ENCODE assay signal across 8 cellular contexts in the genomic region with DNA sequence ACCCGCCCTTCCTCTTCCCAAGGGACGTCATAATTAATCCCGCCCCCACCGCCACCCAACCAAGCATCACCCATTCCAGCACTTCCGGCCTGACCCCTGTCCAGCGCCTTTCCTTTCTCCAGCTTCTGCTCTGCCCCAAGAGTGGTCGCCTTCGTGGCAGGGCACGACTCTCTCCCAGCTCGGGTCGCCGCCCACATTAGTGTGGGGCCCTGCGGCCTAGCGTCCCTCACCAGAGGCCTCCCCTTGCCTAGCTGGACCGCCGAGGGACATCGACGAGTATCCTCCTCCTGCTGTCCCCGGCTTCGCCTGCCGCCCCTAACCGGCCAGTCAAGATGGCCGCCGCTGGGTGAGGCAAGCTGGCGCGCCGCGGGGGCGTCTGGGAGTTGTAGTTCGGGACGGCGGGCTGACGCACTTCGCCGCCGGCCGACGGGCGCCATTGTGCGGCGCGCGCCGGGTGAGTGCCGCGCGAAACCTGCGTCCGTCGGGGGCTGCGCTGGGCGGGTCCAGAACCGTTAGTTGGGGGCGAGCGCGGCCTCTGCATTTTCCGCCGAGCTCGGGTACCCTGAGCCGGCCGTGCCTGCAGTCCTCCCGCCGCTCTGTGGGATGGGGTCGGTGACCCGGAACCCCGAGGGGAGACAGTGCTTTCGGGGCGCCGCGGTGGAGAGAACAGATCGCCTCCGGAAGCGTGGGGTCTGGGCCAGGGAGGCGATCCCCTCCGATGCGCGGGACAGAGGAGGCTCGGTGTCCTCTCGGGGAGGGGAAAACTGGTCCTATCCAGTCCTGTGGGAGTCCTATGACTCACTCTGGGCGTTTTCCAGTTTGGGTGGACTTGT. TPM values are rescaled to one million over a fixed set of nuclear protein-coding genes. Genes with fewer than 3 reads are reported as not detected.
A peak's percentile ranks its signal among the peaks of the same experiment; 100 is the strongest.
DNase-seq lines count a peak whose midpoint lies in the region; ATAC-seq and TF ChIP-seq lines count a peak whose summit lies in the region.

Gene ZNF274 (plus strand): TSS at position 73 of the 833 bp plus-strand sequence. CDS start 905 bp downstream, outside the sequence.

- H3K9me3 ChIP-seq in SJCRH30 (replicated peaks): peaks cover 27% of the 10 kb centered on the region
- H3K9me3 ChIP-seq in neuron (ENCODE audit: low read length): peaks cover 64% of the 10 kb centered on the region

- peak within 1 kb of the TSS; percentile 97 for H3K27ac ChIP-seq in SJCRH30
- H3K27ac ChIP-seq in foreskin keratinocyte: peak within 1 kb of the TSS; percentile 97

- DNase-seq in ELF-1 (ENCODE audit: low read depth, low spot score): peak; percentile 96
- peak; percentile 60 for DNase-seq in GOT3 (lab: John Stamatoyannopoulos, UW)
- DNase-seq in LNCaP clone FGC (ENCODE audit: low read depth): peak; percentile 87
- DNase-seq in SJCRH30: peak; percentile 93 to 94
- peak; percentile 88 for DNase-seq in activated gamma-delta T cell treated with anti-CD3 and anti-CD28 coated beads, Interleukin-2, amount 50 U/mL, for 16 hours (ENCODE audit: low read depth)
- peak; percentile 89 to 95 for DNase-seq in foreskin keratinocyte
- DNase-seq in stromal cell of bone marrow (ENCODE audit: low read depth): peak; percentile 88

- ATAC-seq in foreskin keratinocyte: peak; percentile 85

- peak within 1 kb of the TSS; percentile 53 for H2AFZ ChIP-seq in neuron (ENCODE audit: low read depth, low read length)

- peaks cover 39% of the 10 kb centered on the region for H3K36me3 ChIP-seq in SJCRH30
- H3K36me3 ChIP-seq in neuron (ENCODE audit: insufficient read depth, low read length): peaks cover 38% of the 10 kb centered on the region

- H3K4me1 ChIP-seq in SJCRH30 (no peaks in the 10 kb centered on the region), foreskin keratinocyte (no peaks in the 10 kb centered on the region), neuron (ENCODE audit: insufficient read depth, low read length) (peaks cover 7% of the 10 kb centered on the region)

- H3K4me3 ChIP-seq in LNCaP clone FGC (ENCODE audit: low read depth, low read length) (peak within 1 kb of the TSS; percentile 76), SJCRH30 (peak within 1 kb of the TSS; percentile 88), neuron (ENCODE audit: low read length) (peak within 1 kb of the TSS; percentile 79)

- TF ChIP-seq CTCF in LNCaP clone FGC (IDR thresholded peaks at IDR 0.05; ENCODE audit: control insufficient read depth, extremely low read depth, insufficient read depth) (no peak), foreskin keratinocyte (conservative IDR thresholded peaks at IDR 0.05) (no peak)

- H3K27me3 ChIP-seq in SJCRH30 (no peaks in the 10 kb centered on the region), foreskin keratinocyte (no peaks in the 10 kb centered on the region), neuron (ENCODE audit: insufficient read depth, low read length) (no peaks in the 10 kb centered on the region)

RNA-seq across cellular contexts. Expression of gene ZNF274, which starts in this region (rescaled TPM):
- 19.3 and 23.3 TPM in 2 replicates for total RNA-seq in SJCRH30 (2014; rRNA removed; shearing (Covaris generic))
- total RNA-seq in foreskin keratinocyte: 20.2 and 25.6 TPM in 2 replicates
- 11.8 and 12.6 TPM in 2 replicates for polyA plus RNA-seq in foreskin keratinocyte

Comparison
In these comparisons a context has a peak if more than half of its experiments do, and no peak if none do; other contexts are left out.
1. Peak in every context shown above with its lines: DNase-seq, ATAC-seq, H3K4me3 ChIP-seq and H3K27ac ChIP-seq.